8 cellular contexts compared by ENCODE assay signal in the genomic region with DNA sequence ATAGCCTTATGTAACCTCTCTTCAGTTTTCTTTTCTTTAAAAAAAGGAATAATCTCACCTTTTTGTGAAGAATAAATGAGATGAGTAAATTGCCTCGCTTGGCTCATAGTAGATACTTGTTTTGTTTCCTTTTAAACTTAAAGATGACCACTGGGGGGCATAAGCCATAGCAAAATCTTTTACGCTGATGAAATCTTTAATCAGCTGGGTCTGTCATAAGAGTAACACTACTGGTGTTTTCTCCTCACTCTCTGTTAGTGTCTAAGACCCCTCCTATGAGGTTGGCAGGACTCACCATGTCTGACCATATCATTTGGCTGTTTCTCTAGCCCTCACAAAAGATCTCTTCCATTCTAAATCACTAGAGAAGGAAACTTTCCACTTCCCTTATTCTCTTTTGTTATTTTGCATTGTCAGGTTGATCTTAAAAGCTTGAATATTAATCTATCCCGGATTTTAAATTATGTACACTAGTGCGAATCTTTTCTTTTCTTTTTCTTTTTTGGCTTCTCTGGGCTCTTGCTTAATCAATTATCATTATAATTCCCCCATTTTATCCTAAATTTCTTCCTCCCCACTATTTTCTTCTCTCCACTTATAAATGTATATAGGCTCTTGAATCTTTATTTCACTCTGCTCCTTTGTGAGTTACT. TPM values are rescaled to one million over a fixed set of nuclear protein-coding genes. Genes with fewer than 3 reads are reported as not detected.
DNase-seq lines count a peak whose midpoint lies in the region; ATAC-seq, FAIRE-seq and TF ChIP-seq lines count a peak whose summit lies in the region.

No MANE protein-coding gene starts in this region.

- BruUV-seq in K562 (replicated peaks; lab: Mats Ljungman, UMichigan): no TSS peak

- no peaks in the 10 kb centered on the region for H3K9me3 Mint-ChIP-seq in activated CD8-positive, alpha-beta memory T cell treated with anti-CD3 and anti-CD28 coated beads, Interleukin-2, amount 10 ng/mL, durations not matched to agents 7 days and 5 days (ENCODE audit: low read depth)
- no peaks in the 10 kb centered on the region for H3K9me3 Mint-ChIP-seq in natural killer cell treated with Interleukin-12 subunit alpha and Interleukin-12 subunit beta and Interleukin-15 and Interleukin-18, amount 100 ng/mL, for 72 hours

- intact Hi-C loops in K562 (cut with micrococcal nuclease): loop anchor here (1.0 kb wide), 3 partner anchors 26 to 42 kb away; partner anchors contain the start of genes LAMTOR4 and TRAPPC14

- no peaks in the 10 kb centered on the region for H3K36me3 Mint-ChIP-seq in activated CD8-positive, alpha-beta memory T cell treated with anti-CD3 and anti-CD28 coated beads, Interleukin-2, amount 10 ng/mL, durations not matched to agents 7 days and 5 days
- H3K36me3 Mint-ChIP-seq in natural killer cell treated with Interleukin-12 subunit alpha and Interleukin-12 subunit beta and Interleukin-15 and Interleukin-18, amount 100 ng/mL, for 72 hours: no peaks in the 10 kb centered on the region

- peak; percentile 57; the same call in 1 of the 2 replicates for TF ChIP-seq EP300 in K562 (IDR thresholded peaks at IDR 0.05; ENCODE audit: low read length)

- in situ Hi-C loops in K562 (cut with MboI): no loop called here

- H3K27ac ChIP-seq in MM.1S (ENCODE audit: low read length) (no peak overlapping the region), K562 (ENCODE audit: extremely low read depth, low read depth, low read length) (no peak overlapping the region)

- FAIRE-seq in K562 (lab: Jason Lieb, UNC): peak; percentile 83

- peak; percentile 92 for ATAC-seq in activated CD8-positive, alpha-beta memory T cell treated with anti-CD3 and anti-CD28 coated beads, Interleukin-2, amount 10 ng/mL, durations not matched to agents 7 days and 5 days
- ATAC-seq in K562 (peak; percentile 90), GM18870 (IDR thresholded peaks at IDR 0.05; ENCODE audit: unreplicated experiment) (no peak), GM18858 (IDR thresholded peaks at IDR 0.05; ENCODE audit: unreplicated experiment) (no peak)
- peak; percentile 67 to 72 for ATAC-seq in natural killer cell treated with Interleukin-12 subunit alpha and Interleukin-12 subunit beta and Interleukin-15 and Interleukin-18, amount 100 ng/mL, for 72 hours

- no peak overlapping the region for H2AFZ ChIP-seq in MM.1S (ENCODE audit: low read length)
- peak overlapping the region; percentile 75 for H2AFZ ChIP-seq in K562 (ENCODE audit: low read depth, low read length)

- peak; percentile 49 for TF ChIP-seq CTCF in MM.1S (IDR thresholded peaks at IDR 0.05; ENCODE audit: low read length)
- TF ChIP-seq CTCF in K562 (IDR thresholded peaks at IDR 0.05 in 2 of 3, conservative IDR thresholded peaks at IDR 0.05 in 1 of 3; ENCODE audit: insufficient read depth in 2 of 3, low read depth in 1 of 3, low read length in 3 of 3): peak; percentile 65 to 80 (median 73); a peak in 5 of 6 replicates

- peaks cover 3% of the 10 kb centered on the region; the same call in 1 of the 2 replicates for H3K4me1 ChIP-seq in MM.1S (ENCODE audit: low read length)
- peaks cover 0 to 11% of the 10 kb centered on the region in 2 experiments; a peak in 3 of 5 replicates for H3K4me1 ChIP-seq in K562 (replicated peaks in 1 of 2; ENCODE audit: control insufficient read depth in 2 of 2, insufficient read depth in 2 of 2, low read length in 2 of 2)

- H3K27me3 ChIP-seq in MM.1S (replicated peaks; ENCODE audit: insufficient read depth, low read length) (no peaks in the 10 kb centered on the region), K562 (ENCODE audit: control insufficient read depth in 2 of 2, insufficient read depth in 2 of 2, low read length in 2 of 2) (no peaks in the 10 kb centered on the region)

- WGBS in K562 (ENCODE audit: insufficient coverage, low coverage, missing lambda C conversion rate): 5% methylated on average over 4 of the region's 4 CpGs

- TF ChIP-seq RAD21 in K562 (CRISPR knock-in tag; conservative IDR thresholded peaks at IDR 0.05 in 1 of 2, IDR thresholded peaks at IDR 0.05 in 1 of 2): peak; percentile 78 to 83

- H3F3A ChIP-seq in MM.1S (ENCODE audit: insufficient read depth, low read length): no peaks in the 10 kb centered on the region

- no peaks in the 10 kb centered on the region for H3K27me3 Mint-ChIP-seq in activated CD8-positive, alpha-beta memory T cell treated with anti-CD3 and anti-CD28 coated beads, Interleukin-2, amount 10 ng/mL, durations not matched to agents 7 days and 5 days
- H3K27me3 Mint-ChIP-seq in natural killer cell treated with Interleukin-12 subunit alpha and Interleukin-12 subunit beta and Interleukin-15 and Interleukin-18, amount 100 ng/mL, for 72 hours: no peaks in the 10 kb centered on the region

- no peaks in the 10 kb centered on the region for H4K20me1 ChIP-seq in MM.1S (ENCODE audit: insufficient read depth, low read length)
- H4K20me1 ChIP-seq in K562 (replicated peaks; ENCODE audit: control insufficient read depth, insufficient read depth, low read length): no peaks in the 10 kb centered on the region

- H3K79me2 ChIP-seq in MM.1S (ENCODE audit: low read length) (no peaks in the 10 kb centered on the region), K562 (ENCODE audit: control insufficient read depth, insufficient read depth, low read length) (no peaks in the 10 kb centered on the region)

- TF ChIP-seq POLR2A in K562 (conservative IDR thresholded peaks at IDR 0.05): no peak

- no peaks in the 10 kb centered on the region for H3K9me1 ChIP-seq in K562 (ENCODE audit: control insufficient read depth, insufficient read depth, low read length)

- CTCF ChIA-PET in activated CD8-positive, alpha-beta memory T cell treated with anti-CD3 and anti-CD28 coated beads, Interleukin-2, amount 10 ng/mL, durations not matched to agents 7 days and 5 days (lab: Charles Lee): interaction anchor here (0.7 to 6.5 kb wide), 14 partner anchors 8 to 217 kb away, joined by 3 to 80 read pairs (median 4); partner anchors contain the start of genes GAL3ST4, GPC2, LAMTOR4 and PVRIG
- CTCF ChIA-PET in K562 (lab: Yijun Ruan, JAX; ENCODE audit: low intra/inter-chr PET ratio): interaction anchor here (1.1 kb wide), 1 partner anchor 27 kb away, joined by 4 read pairs; no protein-coding TSS in a partner anchor

- H3K36me3 ChIP-seq in MM.1S (replicated peaks; ENCODE audit: insufficient read depth, low read length) (no peaks in the 10 kb centered on the region), K562 (ENCODE audit: control insufficient read depth, insufficient read depth, low read length) (no peaks in the 10 kb centered on the region)

- no peak for DNase-seq in activated CD8-positive, alpha-beta memory T cell treated with anti-CD3 and anti-CD28 coated beads, Interleukin-2, amount 10 ng/mL, durations not matched to agents 7 days and 5 days
- DNase-seq in activated CD8-positive, alpha-beta memory T cell treated with anti-CD3 and anti-CD28 coated beads, Interleukin-2, amount 50 U/mL, for 4 hours: no peak
- DNase-seq in MM.1S (peak; percentile 66), K562 (ENCODE audit: extremely low read depth in 1 of 4, low spot score in 3 of 4) (peak; percentile 48 to 76 (median 52)), HuH-7 (ENCODE audit: low spot score) (no peak)
- DNase-seq in natural killer cell treated with Interleukin-12 subunit alpha and Interleukin-12 subunit beta and Interleukin-15 and Interleukin-18, amount 100 ng/mL, for 72 hours (ENCODE audit: low spot score): no peak

- H3K9ac ChIP-seq in MM.1S (ENCODE audit: low read length) (no peak overlapping the region), K562 (ENCODE audit: insufficient read depth in 1 of 2, low read depth in 2 of 2, low read length in 2 of 2) (no peak overlapping the region)

- no peak overlapping the region for H3K4me3 Mint-ChIP-seq in activated CD8-positive, alpha-beta memory T cell treated with anti-CD3 and anti-CD28 coated beads, Interleukin-2, amount 10 ng/mL, durations not matched to agents 7 days and 5 days
- no peak overlapping the region for H3K4me3 Mint-ChIP-seq in natural killer cell treated with Interleukin-12 subunit alpha and Interleukin-12 subunit beta and Interleukin-15 and Interleukin-18, amount 100 ng/mL, for 72 hours

- no peaks in the 10 kb centered on the region for H3K9me2 ChIP-seq in MM.1S (replicated peaks; ENCODE audit: insufficient read depth, low read length)

- H3K4me1 Mint-ChIP-seq in activated CD8-positive, alpha-beta memory T cell treated with anti-CD3 and anti-CD28 coated beads, Interleukin-2, amount 10 ng/mL, durations not matched to agents 7 days and 5 days: peaks cover 17% of the 10 kb centered on the region
- H3K4me1 Mint-ChIP-seq in natural killer cell treated with Interleukin-12 subunit alpha and Interleukin-12 subunit beta and Interleukin-15 and Interleukin-18, amount 100 ng/mL, for 72 hours (ENCODE audit: low read depth in 2 of 2): peaks cover 0 to 6% of the 10 kb centered on the region in 2 donors

- H3K4me2 ChIP-seq in MM.1S (ENCODE audit: low read depth, low read length) (no peak overlapping the region), K562 (ENCODE audit: insufficient read depth, low read length) (no peak overlapping the region)

- POLR2A ChIA-PET in K562 (lab: Yijun Ruan, JAX): interaction anchor here (0.7 to 1.5 kb wide), 4 partner anchors 8 to 239 kb away, joined by 3 to 12 read pairs (median 7); partner anchors contain the start of gene MEPCE

- no peak overlapping the region for H3K4me3 ChIP-seq in MM.1S (ENCODE audit: low read length)
- H3K4me3 ChIP-seq in K562: no peak overlapping the region

- H3K27ac Mint-ChIP-seq in activated CD8-positive, alpha-beta memory T cell treated with anti-CD3 and anti-CD28 coated beads, Interleukin-2, amount 10 ng/mL, durations not matched to agents 7 days and 5 days: peak overlapping the region; percentile 48
- H3K27ac Mint-ChIP-seq in natural killer cell treated with Interleukin-12 subunit alpha and Interleukin-12 subunit beta and Interleukin-15 and Interleukin-18, amount 100 ng/mL, for 72 hours: peak overlapping the region; percentile 4 to 53

- H3K9me3 ChIP-seq in MM.1S (replicated peaks; ENCODE audit: insufficient read depth, low read length) (no peaks in the 10 kb centered on the region), K562 (replicated peaks; ENCODE audit: control insufficient read depth, insufficient read depth, low read depth, low read length) (no peaks in the 10 kb centered on the region)

RNA-seq across cellular contexts. Expression of gene STAG3, which starts 12.5 kb away (rescaled TPM):
- 10 to 100 TPM in 1 of 2 experiments, 1 to 10 TPM in 1; 8.1 to 20.2 TPM for total RNA-seq in activated CD8-positive, alpha-beta memory T cell treated with anti-CD3 and anti-CD28 coated beads, Interleukin-2, amount 10 ng/mL, durations not matched to agents 7 days and 5 days
- total RNA-seq in K562 (2011; cell fraction: chromatin; rRNA removed; ENCODE audit: low replicate concordance): 12.2 and 23.8 TPM in 2 replicates
- 10.3 and 11.0 TPM in 2 replicates for total RNA-seq in K562 (2011; cell fraction: nucleolus; rRNA removed)
- 9.9 and 10.9 TPM in 2 replicates for total RNA-seq in K562 (2011; cell fraction: nucleoplasm; rRNA removed)
- total RNA-seq in K562 (2014; rRNA removed) (0.54 and 2.1 TPM in 2 replicates), K562 (2014; rRNA removed; fragmentation: Illumina TruSeq; extraction: Trizol) (0.96 and 1.7 TPM in 2 replicates), K562 (2015; rRNA removed; fragmentation: Illumina TruSeq; extraction: Trizol) (1.3 and 2.5 TPM in 2 replicates), K562 (2021) (1.7 and 2.5 TPM in 2 replicates)
- polyA plus RNA-seq in K562 (2011; rRNA removed) (2.4 and 5.1 TPM in 2 replicates), K562 (2014; fragmentation: Illumina TruSeq; extraction: Trizol) (1.3 and 1.6 TPM in 2 replicates), K562 (2014; fragmentation: Nextera tagmentation; extraction: Ambion mirVana) (1 to 10 TPM; 1.2 to 2.3 TPM), K562 (2014; rRNA removed) (1.3 and 1.9 TPM in 2 replicates)
- 1.5 and 3.0 TPM in 2 replicates for polyA plus RNA-seq in K562 (2011; cell fraction: cytosol; rRNA removed)
- polyA plus RNA-seq in K562 (2011; cell fraction: nucleus; rRNA removed): 11.9 and 21.5 TPM in 2 replicates
- polyA plus RNA-seq in K562 (2012): 4.9 and 11.1 TPM in 2 replicates
- 2.1 and 3.9 TPM in 2 replicates for polyA minus RNA-seq in K562 (2011; rRNA and poly(A)+ RNA removed)
- 1.6 and 2.0 TPM in 2 replicates for polyA minus RNA-seq in K562 (2011; cell fraction: cytosol; rRNA and poly(A)+ RNA removed)
- 3.2 and 6.4 TPM in 2 replicates for polyA minus RNA-seq in K562 (2011; cell fraction: nucleus; rRNA and poly(A)+ RNA removed)
- 10 to 100 TPM; 13.7 to 24.4 TPM for total RNA-seq in natural killer cell treated with Interleukin-12 subunit alpha and Interleukin-12 subunit beta and Interleukin-15 and Interleukin-18, amount 100 ng/mL, for 72 hours

RNA-seq across cellular contexts. Expression of gene GPC2, which starts 13.0 kb away (rescaled TPM):
- 1 to 10 TPM; 2.9 to 6.2 TPM for total RNA-seq in activated CD8-positive, alpha-beta memory T cell treated with anti-CD3 and anti-CD28 coated beads, Interleukin-2, amount 10 ng/mL, durations not matched to agents 7 days and 5 days
- 6.5 and 21.7 TPM in 2 replicates for total RNA-seq in K562 (2011; cell fraction: chromatin; rRNA removed; ENCODE audit: low replicate concordance)
- total RNA-seq in K562 (2011; cell fraction: nucleolus; rRNA removed): 15.8 and 17.7 TPM in 2 replicates
- 10.9 and 11.9 TPM in 2 replicates for total RNA-seq in K562 (2011; cell fraction: nucleoplasm; rRNA removed)
- total RNA-seq in K562 (2014; rRNA removed) (1.7 and 3.2 TPM in 2 replicates), K562 (2014; rRNA removed; fragmentation: Illumina TruSeq; extraction: Trizol) (0.83 and 1.1 TPM in 2 replicates), K562 (2015; rRNA removed; fragmentation: Illumina TruSeq; extraction: Trizol) (1.1 and 1.3 TPM in 2 replicates), K562 (2021) (4.7 and 5.1 TPM in 2 replicates)
- polyA plus RNA-seq in K562 (2011; rRNA removed) (1.5 and 3.7 TPM in 2 replicates), K562 (2014; fragmentation: Illumina TruSeq; extraction: Trizol) (1.3 and 1.7 TPM in 2 replicates), K562 (2014; fragmentation: Nextera tagmentation; extraction: Ambion mirVana) (under 1 TPM in 1 of 2 experiments, not detected in 1; 0.06 TPM), K562 (2014; rRNA removed) (7.2 and 7.7 TPM in 2 replicates)
- polyA plus RNA-seq in K562 (2011; cell fraction: cytosol; rRNA removed): 3.8 and 4.6 TPM in 2 replicates
- 21.7 and 28.4 TPM in 2 replicates for polyA plus RNA-seq in K562 (2011; cell fraction: nucleus; rRNA removed)
- polyA plus RNA-seq in K562 (2012): 2.0 and 5.0 TPM in 2 replicates
- 1.4 and 1.6 TPM in 2 replicates for polyA minus RNA-seq in K562 (2011; rRNA and poly(A)+ RNA removed)
- polyA minus RNA-seq in K562 (2011; cell fraction: cytosol; rRNA and poly(A)+ RNA removed): 0.86 and 2.5 TPM in 2 replicates
- 9.3 and 10.2 TPM in 2 replicates for polyA minus RNA-seq in K562 (2011; cell fraction: nucleus; rRNA and poly(A)+ RNA removed)
- total RNA-seq in natural killer cell treated with Interleukin-12 subunit alpha and Interleukin-12 subunit beta and Interleukin-15 and Interleukin-18, amount 100 ng/mL, for 72 hours: 1 to 10 TPM; 2.6 to 2.7 TPM

RNA-seq across cellular contexts. Expression of gene GAL3ST4, which starts 21.8 kb away (rescaled TPM):
- total RNA-seq in activated CD8-positive, alpha-beta memory T cell treated with anti-CD3 and anti-CD28 coated beads, Interleukin-2, amount 10 ng/mL, durations not matched to agents 7 days and 5 days: 1 to 10 TPM in 1 of 2 experiments, under 1 TPM in 1; 0.61 to 1.4 TPM
- 1.3 and 3.7 TPM in 2 replicates for total RNA-seq in K562 (2011; cell fraction: chromatin; rRNA removed; ENCODE audit: low replicate concordance)
- 2.1 and 2.2 TPM in 2 replicates for total RNA-seq in K562 (2011; cell fraction: nucleolus; rRNA removed)
- 1.8 and 2.9 TPM in 2 replicates for total RNA-seq in K562 (2011; cell fraction: nucleoplasm; rRNA removed)
- total RNA-seq in K562 (2014; rRNA removed) (0.05 and 0.37 TPM in 2 replicates), K562 (2014; rRNA removed; fragmentation: Illumina TruSeq; extraction: Trizol) (0.16 and 0.18 TPM in 2 replicates), K562 (2015; rRNA removed; fragmentation: Illumina TruSeq; extraction: Trizol) (0.25 and 0.41 TPM in 2 replicates), K562 (2021) (0.54 and 1.0 TPM in 2 replicates)
- polyA plus RNA-seq in K562 (2011; rRNA removed) (0.60 and 1.7 TPM in 2 replicates), K562 (2014; fragmentation: Illumina TruSeq; extraction: Trizol) (0.96 and 1.2 TPM in 2 replicates), K562 (2014; fragmentation: Nextera tagmentation; extraction: Ambion mirVana) (under 1 TPM; 0.15 to 0.18 TPM), K562 (2014; rRNA removed) (0.88 and 0.98 TPM in 2 replicates)
- polyA plus RNA-seq in K562 (2011; cell fraction: cytosol; rRNA removed): 1.5 and 2.0 TPM in 2 replicates
- polyA plus RNA-seq in K562 (2011; cell fraction: nucleus; rRNA removed): 4.9 and 6.0 TPM in 2 replicates
- 1.1 and 2.6 TPM in 2 replicates for polyA plus RNA-seq in K562 (2012)
- polyA minus RNA-seq in K562 (2011; rRNA and poly(A)+ RNA removed): 0.28 and 0.57 TPM in 2 replicates
- polyA minus RNA-seq in K562 (2011; cell fraction: cytosol; rRNA and poly(A)+ RNA removed): 0.91 TPM in 1 of 2 replicates, not detected in the other
- 0.13 and 0.44 TPM in 2 replicates for polyA minus RNA-seq in K562 (2011; cell fraction: nucleus; rRNA and poly(A)+ RNA removed)
- total RNA-seq in natural killer cell treated with Interleukin-12 subunit alpha and Interleukin-12 subunit beta and Interleukin-15 and Interleukin-18, amount 100 ng/mL, for 72 hours: 1 to 10 TPM in 1 of 2 donors, under 1 TPM in 1; 0.57 to 1.1 TPM

RNA-seq across cellular contexts. Expression of gene PVRIG, which starts 29.6 kb away (rescaled TPM):
- 10 to 100 TPM; 45.2 to 63.2 TPM for total RNA-seq in activated CD8-positive, alpha-beta memory T cell treated with anti-CD3 and anti-CD28 coated beads, Interleukin-2, amount 10 ng/mL, durations not matched to agents 7 days and 5 days
- total RNA-seq in K562 (2011; cell fraction: chromatin; rRNA removed; ENCODE audit: low replicate concordance): 0.67 TPM in 1 of 2 replicates, not detected in the other
- not detected in 2 replicates for total RNA-seq in K562 (2011; cell fraction: nucleolus; rRNA removed)
- not detected in 2 replicates for total RNA-seq in K562 (2011; cell fraction: nucleoplasm; rRNA removed)
- total RNA-seq in K562 (2014; rRNA removed) (not detected in 2 replicates), K562 (2014; rRNA removed; fragmentation: Illumina TruSeq; extraction: Trizol) (not detected in 2 replicates), K562 (2015; rRNA removed; fragmentation: Illumina TruSeq; extraction: Trizol) (not detected in 2 replicates), K562 (2021) (0.64 TPM in 1 of 2 replicates, not detected in the other)
- polyA plus RNA-seq in K562 (2011; rRNA removed) (not detected in 2 replicates), K562 (2014; fragmentation: Illumina TruSeq; extraction: Trizol) (not detected in 2 replicates), K562 (2014; fragmentation: Nextera tagmentation; extraction: Ambion mirVana) (not detected), K562 (2014; rRNA removed) (0.16 TPM in 1 of 2 replicates, not detected in the other)
- 0.06 TPM in 1 of 2 replicates, not detected in the other for polyA plus RNA-seq in K562 (2011; cell fraction: cytosol; rRNA removed)
- polyA plus RNA-seq in K562 (2011; cell fraction: nucleus; rRNA removed): not detected in 2 replicates
- polyA plus RNA-seq in K562 (2012): 0.40 and 1.0 TPM in 2 replicates
- not detected in 2 replicates for polyA minus RNA-seq in K562 (2011; rRNA and poly(A)+ RNA removed)
- not detected in 2 replicates for polyA minus RNA-seq in K562 (2011; cell fraction: cytosol; rRNA and poly(A)+ RNA removed)
- not detected in 2 replicates for polyA minus RNA-seq in K562 (2011; cell fraction: nucleus; rRNA and poly(A)+ RNA removed)
- 10 to 100 TPM; 32.2 to 43.9 TPM for total RNA-seq in natural killer cell treated with Interleukin-12 subunit alpha and Interleukin-12 subunit beta and Interleukin-15 and Interleukin-18, amount 100 ng/mL, for 72 hours

RNA-seq across cellular contexts. Expression of gene TRAPPC14, which starts 31.7 kb away (rescaled TPM):
- total RNA-seq in activated CD8-positive, alpha-beta memory T cell treated with anti-CD3 and anti-CD28 coated beads, Interleukin-2, amount 10 ng/mL, durations not matched to agents 7 days and 5 days: 10 to 100 TPM; 36.8 to 43.5 TPM
- total RNA-seq in K562 (2011; cell fraction: chromatin; rRNA removed; ENCODE audit: low replicate concordance): 86.1 and 225 TPM in 2 replicates
- total RNA-seq in K562 (2011; cell fraction: nucleolus; rRNA removed): 123 and 132 TPM in 2 replicates
- 95.7 and 101 TPM in 2 replicates for total RNA-seq in K562 (2011; cell fraction: nucleoplasm; rRNA removed)
- 25.6 and 27.1 TPM in 2 replicates for total RNA-seq in K562 (2014; rRNA removed)
- total RNA-seq in K562 (2014; rRNA removed; fragmentation: Illumina TruSeq; extraction: Trizol): 7.6 and 9.9 TPM in 2 replicates
- 17.4 and 18.2 TPM in 2 replicates for total RNA-seq in K562 (2015; rRNA removed; fragmentation: Illumina TruSeq; extraction: Trizol)
- 38.2 and 45.9 TPM in 2 replicates for total RNA-seq in K562 (2021)
- 5.4 and 12.1 TPM in 2 replicates for polyA plus RNA-seq in K562 (2011; rRNA removed)
- 7.4 and 10.1 TPM in 2 replicates for polyA plus RNA-seq in K562 (2011; cell fraction: cytosol; rRNA removed)
- 91.6 and 168 TPM in 2 replicates for polyA plus RNA-seq in K562 (2011; cell fraction: nucleus; rRNA removed)
- polyA plus RNA-seq in K562 (2012): 26.9 and 43.9 TPM in 2 replicates
- 20.5 and 29.3 TPM in 2 replicates for polyA plus RNA-seq in K562 (2014; fragmentation: Illumina TruSeq; extraction: Trizol)
- under 1 TPM; 0.42 to 0.55 TPM for polyA plus RNA-seq in K562 (2014; fragmentation: Nextera tagmentation; extraction: Ambion mirVana)
- 27.9 and 43.8 TPM in 2 replicates for polyA plus RNA-seq in K562 (2014; rRNA removed)
- 4.9 and 6.1 TPM in 2 replicates for polyA minus RNA-seq in K562 (2011; rRNA and poly(A)+ RNA removed)
- 6.9 and 7.9 TPM in 2 replicates for polyA minus RNA-seq in K562 (2011; cell fraction: cytosol; rRNA and poly(A)+ RNA removed)
- polyA minus RNA-seq in K562 (2011; cell fraction: nucleus; rRNA and poly(A)+ RNA removed): 41.7 and 45.6 TPM in 2 replicates
- 10 to 100 TPM; 46.2 to 52.7 TPM for total RNA-seq in natural killer cell treated with Interleukin-12 subunit alpha and Interleukin-12 subunit beta and Interleukin-15 and Interleukin-18, amount 100 ng/mL, for 72 hours

Comparison
In these comparisons a context has a peak if more than half of its experiments do, and no peak if none do; other contexts are left out.
1. ATAC-seq: peak in activated CD8-positive, alpha-beta memory T cell treated with anti-CD3 and anti-CD28 coated beads, Interleukin-2, amount 10 ng/mL, durations not matched to agents 7 days and 5 days (single experiment), K562 (single experiment) and natural killer cell treated with Interleukin-12 subunit alpha and Interleukin-12 subunit beta and Interleukin-15 and Interleukin-18, amount 100 ng/mL, for 72 hours (2 of 2); none in GM18870 (single experiment) and GM18858 (single experiment).
2. DNase-seq: peak in MM.1S (single experiment) and K562 (4 of 4); none in activated CD8-positive, alpha-beta memory T cell treated with anti-CD3 and anti-CD28 coated beads, Interleukin-2, amount 10 ng/mL, durations not matched to agents 7 days and 5 days (single experiment), activated CD8-positive, alpha-beta memory T cell treated with anti-CD3 and anti-CD28 coated beads, Interleukin-2, amount 50 U/mL, for 4 hours (single experiment), natural killer cell treated with Interleukin-12 subunit alpha and Interleukin-12 subunit beta and Interleukin-15 and Interleukin-18, amount 100 ng/mL, for 72 hours (single experiment) and HuH-7 (single experiment).